Comparison of ENCODE assay signal across 22 cellular contexts in the genomic region with DNA sequence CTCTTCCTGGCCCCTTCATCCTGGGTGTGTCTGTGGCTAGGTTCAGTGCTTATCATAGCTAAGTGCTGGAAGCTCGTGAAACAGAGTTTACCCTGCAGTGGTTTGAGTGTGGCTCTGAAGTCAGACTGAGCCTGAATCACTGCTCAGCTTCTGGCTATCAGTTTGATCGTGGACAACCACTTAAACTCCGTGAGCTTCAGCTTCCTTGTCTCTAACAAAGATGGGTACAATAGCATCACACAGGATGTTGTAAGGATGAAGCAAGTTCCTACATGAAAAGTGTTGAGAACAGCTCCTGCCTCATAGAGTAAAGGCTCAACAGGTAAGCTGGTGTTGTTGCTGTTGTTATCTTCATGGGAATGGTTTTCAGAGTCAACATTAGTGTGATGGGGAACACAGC.
"Had no signal": no experiment of that assay in that cellular context is flagged by ENCODE, and none has a peak within 500 bp of the region (broad histone marks: within the 10 kb centered on the region; RNA-seq: fewer than 3 reads in every experiment).

No MANE protein-coding gene starts in this region.

- H3K9me3 ChIP-seq: lower lobe of right lung, pancreas, SJCRH30, transverse colon had no signal

- H3K4me3 Mint-ChIP-seq: brain; mesothelial cell of epicardium; neural progenitor cell; stimulated activated memory B cell treated with anti-CD40 and anti-IgM and Interleukin-4, amounts not matched to agents 10 μg/mL and 1 μg/mL and 100 μg/mL, for 72 hours; T-helper 17 cell had no signal

- H2AFZ ChIP-seq: neural progenitor cell had no signal

- H3K36me3 Mint-ChIP-seq: activated naive CD4-positive, alpha-beta T cell treated with anti-CD3 and anti-CD28 coated beads, Interleukin-2, amount 50 U/mL, for 72 hours; brain; mesothelial cell of epicardium; neural progenitor cell; stimulated activated memory B cell treated with anti-CD40 and anti-IgM and Interleukin-4, amounts not matched to agents 10 μg/mL and 1 μg/mL and 100 μg/mL, for 72 hours had no signal

- H3K9ac ChIP-seq: neural progenitor cell had no signal

- H3K27ac Mint-ChIP-seq: brain; mesothelial cell of epicardium; neural progenitor cell; stimulated activated memory B cell treated with anti-CD40 and anti-IgM and Interleukin-4, amounts not matched to agents 10 μg/mL and 1 μg/mL and 100 μg/mL, for 72 hours; T-helper 17 cell had no signal

- H3K36me3 ChIP-seq: lower lobe of right lung, neural progenitor cell, pancreas, transverse colon, WERI-Rb-1 had no signal

- FAIRE-seq: endothelial cell of umbilical vein, frontal cortex, pancreas had no signal

- ATAC-seq: left colon; lower lobe of right lung; pancreas; stimulated activated memory B cell treated with anti-CD40 and anti-IgM and Interleukin-4, amounts not matched to agents 10 μg/mL and 1 μg/mL and 100 μg/mL, for 72 hours; T-helper 17 cell had no signal

- H3K9me3 Mint-ChIP-seq: activated naive CD4-positive, alpha-beta T cell treated with anti-CD3 and anti-CD28 coated beads, Interleukin-2, amount 50 U/mL, for 72 hours; mesothelial cell of epicardium; stimulated activated memory B cell treated with anti-CD40 and anti-IgM and Interleukin-4, amounts not matched to agents 10 μg/mL and 1 μg/mL and 100 μg/mL, for 72 hours had no signal

- H3K27ac ChIP-seq: lower lobe of right lung, neural progenitor cell, pancreas, transverse colon, WERI-Rb-1 had no signal

- H3K4me1 ChIP-seq: lower lobe of right lung, pancreas, transverse colon had no signal

- H3K4me2 ChIP-seq: neural progenitor cell had no signal

- DNase-seq: activated effector memory CD4-positive, alpha-beta T cell treated with Interleukin-2 at 50 U/mL for 16 hours; activated T-cell treated with anti-CD3 and anti-CD28 coated beads for 4 hours; amygdala; cortex of kidney; effector CD4-positive, alpha-beta T cell; head of caudate nucleus; left colon; lower lobe of right lung; pancreas; SJCRH30; stimulated activated CD4-positive, alpha-beta T cell treated with anti-CD3 and anti-CD28 coated beads, Interleukin-12 subunit alpha, Interleukin-12 subunit beta, amount 100 ng/mL, for 4 hours; substantia nigra; T-helper 17 cell; transverse colon; WERI-Rb-1 had no signal

- H3K4me3 ChIP-seq: lower lobe of right lung, neural progenitor cell, pancreas, SJCRH30, transverse colon had no signal

- H3K27me3 ChIP-seq: neural progenitor cell, pancreas, SJCRH30, transverse colon had no signal

- H3K4me1 Mint-ChIP-seq: stimulated activated memory B cell treated with anti-CD40 and anti-IgM and Interleukin-4, amounts not matched to agents 10 μg/mL and 1 μg/mL and 100 μg/mL, for 72 hours had no signal

- H3K27me3 Mint-ChIP-seq: brain had no signal
